8 cellular contexts compared by ENCODE assay signal in the genomic region with DNA sequence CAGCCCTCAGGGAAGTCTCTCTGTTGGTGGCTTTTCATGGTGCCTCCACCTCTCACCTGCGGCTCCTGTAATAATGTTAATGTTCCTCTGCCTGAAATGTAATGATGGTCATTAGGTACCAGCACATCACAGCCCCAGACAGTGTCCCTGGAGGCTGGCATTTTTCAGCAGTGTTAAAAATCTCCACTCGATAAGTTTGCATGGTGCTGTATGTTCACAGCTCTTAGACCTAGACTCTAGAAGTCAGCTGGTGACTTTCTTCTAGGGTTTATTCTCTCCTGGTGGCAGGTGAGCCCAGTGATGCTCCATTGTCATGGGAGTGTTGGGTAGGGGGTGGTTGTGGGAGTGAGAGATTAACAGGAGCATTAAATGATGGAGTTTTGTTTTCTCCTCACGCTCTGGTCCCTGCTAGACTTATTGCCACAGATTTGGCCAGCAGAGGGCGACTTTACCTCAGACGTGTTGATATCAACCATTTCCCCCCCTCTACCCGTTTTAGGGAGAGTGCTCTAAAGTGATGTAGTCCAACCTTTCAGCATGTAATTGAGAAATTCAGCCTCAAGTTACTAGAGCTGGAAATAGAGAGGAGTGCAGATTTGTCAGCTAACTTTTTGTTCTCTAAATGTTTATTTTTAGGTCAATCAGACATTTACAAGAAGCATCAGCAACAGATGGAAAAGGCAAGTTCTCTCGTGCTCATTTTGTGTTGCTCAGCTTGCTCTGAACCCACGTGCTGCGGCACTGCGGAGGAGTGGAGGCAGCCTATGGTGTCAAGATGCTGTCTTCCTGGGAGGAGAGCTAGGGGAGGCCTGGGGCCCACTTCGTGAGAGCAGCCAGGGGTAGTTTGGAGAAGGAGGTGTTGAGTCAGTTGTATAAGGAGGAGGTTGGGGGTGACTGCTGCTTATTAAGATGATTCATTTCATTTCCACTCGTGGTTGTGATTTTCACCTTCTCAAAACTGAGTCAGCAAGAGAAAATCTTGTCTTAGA. TPM values are rescaled to one million over a fixed set of nuclear protein-coding genes. Genes with fewer than 3 reads are reported as not detected.
A peak's percentile ranks its signal among the peaks of the same experiment; 100 is the strongest.
DNase-seq lines count a peak whose midpoint lies in the region; ATAC-seq and TF ChIP-seq lines count a peak whose summit lies in the region.

No MANE protein-coding gene starts in this region.

- no peaks in the 10 kb centered on the region for H3K9me2 ChIP-seq in OCI-LY1 (ENCODE audit: low read depth, low read length)

- H3K4me2 ChIP-seq in OCI-LY1 (ENCODE audit: low read length): no peak overlapping the region

- no peak overlapping the region for H2AFZ ChIP-seq in OCI-LY1 (ENCODE audit: low read length)

- DNase-seq in COLO829 (ENCODE audit: low spot score) (peak; percentile 72), HT1080 (ENCODE audit: low read depth) (peak; percentile 44), activated T-cell treated with anti-CD3 and anti-CD28 coated beads for 24 hours (ENCODE audit: low read depth) (peak; percentile 74), erythroblast (lab: John Stamatoyannopoulos, UW) (peak; percentile 82 to 92), myocyte (ENCODE audit: low read depth) (peak; percentile 85)
- peak; percentile 83 for DNase-seq in stimulated activated CD8-positive, alpha-beta memory T cell treated with anti-CD3 and anti-CD28 coated beads, Interleukin-7, amount 100 ng/mL, for 24 hours (ENCODE audit: low read depth)

- H3K36me3 ChIP-seq in OCI-LY1 (ENCODE audit: insufficient read depth, low read length): peaks cover 36% of the 10 kb centered on the region

- TF ChIP-seq POLR2A in erythroblast (IDR thresholded peaks at IDR 0.05; ENCODE audit: low read length): no peak

- H3K4me1 ChIP-seq in OCI-LY1 (ENCODE audit: insufficient read depth, low read length, severe bottlenecking): no peaks in the 10 kb centered on the region

- H3F3A ChIP-seq in OCI-LY1 (ENCODE audit: insufficient read depth, low read length): no peaks in the 10 kb centered on the region

- no peaks in the 10 kb centered on the region for H3K79me2 ChIP-seq in OCI-LY1 (ENCODE audit: insufficient read depth, low read length)

- ATAC-seq in HG03521 (IDR thresholded peaks at IDR 0.05; ENCODE audit: unreplicated experiment): no peak

- H3K27me3 ChIP-seq in OCI-LY1 (ENCODE audit: insufficient read depth, low read length): no peaks in the 10 kb centered on the region

- H3K27ac ChIP-seq in OCI-LY1 (ENCODE audit: low read depth, low read length, poor library complexity, severe bottlenecking): no peak overlapping the region

- peak; percentile 84 for TF ChIP-seq CTCF in OCI-LY1 (IDR thresholded peaks at IDR 0.05; ENCODE audit: low read length)

- no peak overlapping the region for H3K4me3 ChIP-seq in OCI-LY1 (ENCODE audit: low read depth, low read length, poor library complexity, severe bottlenecking)

- H3K9ac ChIP-seq in OCI-LY1 (ENCODE audit: low read length): no peak overlapping the region

- H4K20me1 ChIP-seq in OCI-LY1 (ENCODE audit: insufficient read depth, low read length): no peaks in the 10 kb centered on the region

- no peaks in the 10 kb centered on the region for H3K9me3 ChIP-seq in OCI-LY1 (ENCODE audit: low read length)

RNA-seq across cellular contexts. Expression of gene GPR107, which starts 53.4 kb away (rescaled TPM):
- 13.6 and 155 TPM in 2 replicates for total RNA-seq in HT1080 (2014; rRNA removed; shearing (Covaris generic))
- polyA plus RNA-seq in HT1080 (2015; cell fraction: cytosol; rRNA removed): 19.6 and 21.4 TPM in 2 replicates
- polyA plus RNA-seq in HT1080 (2015; cell fraction: nucleus; rRNA removed): 32.3 and 35.6 TPM in 2 replicates
- total RNA-seq in myocyte: 23.4 and 27.2 TPM in 2 replicates
- polyA plus RNA-seq in myocyte (2012): 37.8 TPM
